Comparison of ENCODE assay signal across 9 cellular contexts in genomic region chr5:159330131-159330530, GRCh38. TPM values are rescaled to one million over a fixed set of nuclear protein-coding genes. Genes with fewer than 3 reads are reported as not detected.
A peak's percentile ranks its signal among the peaks of the same experiment; 100 is the strongest.
DNase-seq lines count a peak whose midpoint lies in the region; ATAC-seq, FAIRE-seq and TF ChIP-seq lines count a peak whose summit lies in the region.
"Had no signal": no experiment of that assay in that cellular context is flagged by ENCODE, and none has a peak within 500 bp of the region (broad histone marks: within the 10 kb centered on the region; RNA-seq: fewer than 3 reads in every experiment).

TSS of gene IL12B (minus strand) at chr5:159330487. CDS start at chr5:159326782, 3,705 bp downstream.

- H3K4me2 ChIP-seq in osteoblast (ENCODE audit: insufficient read depth, low read length) = peak within 1 kb of the TSS; percentile 88

- no peaks in the 10 kb centered on the region for H3K9me3 Mint-ChIP-seq in Caco-2 (ENCODE audit: unreplicated experiment)

- H3K4me3 ChIP-seq in Caco-2 (ENCODE audit: low read depth, low read length) (no peak within 1 kb of the TSS), NB4 (ENCODE audit: low read depth, low read length) (peak within 1 kb of the TSS; percentile 44), coronary artery (peak within 1 kb of the TSS; percentile 71), osteoblast (ENCODE audit: insufficient read depth, low read length) (peak within 1 kb of the TSS; percentile 74)

- POLR2A ChIA-PET in Caco-2 (lab: Charles Lee) = no interaction called here

- H3K27me3 ChIP-seq in Caco-2 (replicated peaks; ENCODE audit: control insufficient read depth, insufficient read depth, low read length) (no peaks in the 10 kb centered on the region), osteoblast (ENCODE audit: insufficient read depth, low read length) (no peaks in the 10 kb centered on the region)

- H3K9me3 ChIP-seq in Caco-2 (no peaks in the 10 kb centered on the region), osteoblast (ENCODE audit: low read depth, low read length) (no peaks in the 10 kb centered on the region)

- H3K79me2 ChIP-seq in osteoblast (ENCODE audit: insufficient read depth, low read length) = no peaks in the 10 kb centered on the region

- no peak for DNase-seq in Caco-2
- DNase-seq in NB4 (ENCODE audit: low read depth) = no peak
- no peak for DNase-seq in coronary artery (ENCODE audit: low spot score)
- peak; percentile 65 for DNase-seq in osteoblast (ENCODE audit: insufficient read length, low spot score, missing footprints)
- no peak for DNase-seq in cortex of kidney (lab: John Stamatoyannopoulos, UW)
- DNase-seq in frontal cortex (ENCODE audit: low spot score in 2 of 2) = no peak
- no peak for DNase-seq in islet precursor cell

- H3K4me1 ChIP-seq in Caco-2 = no peaks in the 10 kb centered on the region
- peaks cover 5% of the 10 kb centered on the region for H3K4me1 ChIP-seq in osteoblast (ENCODE audit: insufficient read depth, low read length)

- H3K27ac Mint-ChIP-seq in Caco-2 (ENCODE audit: unreplicated experiment) = no peak within 1 kb of the TSS

- H3K36me3 ChIP-seq in Caco-2 (ENCODE audit: control insufficient read depth, insufficient read depth, low read length) = no peaks in the 10 kb centered on the region
- H3K36me3 ChIP-seq in osteoblast (ENCODE audit: insufficient read depth, low read length) = no peaks in the 10 kb centered on the region

- H3K27me3 Mint-ChIP-seq in Caco-2 (ENCODE audit: insufficient read depth, unreplicated experiment) = peaks cover 11% of the 10 kb centered on the region

- ATAC-seq in GM19397 (IDR thresholded peaks at IDR 0.05; ENCODE audit: unreplicated experiment) = no peak

- intact Hi-C loops in Caco-2 (cut with micrococcal nuclease; ENCODE audit: unreplicated experiment) = loop anchor here (5.0 kb wide), 1 partner anchor 657 kb away; no protein-coding TSS in a partner anchor

- CTCF ChIA-PET in Caco-2 (lab: Charles Lee) = no interaction called here

- FAIRE-seq in frontal cortex (lab: Jason Lieb, UNC) = no peak

- BruUV-seq in Caco-2 (replicated peaks; lab: Mats Ljungman, UMichigan) = no TSS peak

- H3K4me3 Mint-ChIP-seq in Caco-2 (ENCODE audit: unreplicated experiment) = peak within 1 kb of the TSS; percentile 69

- H3K4me1 Mint-ChIP-seq in Caco-2 (ENCODE audit: low read depth, unreplicated experiment) = no peaks in the 10 kb centered on the region

- H3K36me3 Mint-ChIP-seq in Caco-2 (ENCODE audit: insufficient read depth, unreplicated experiment) = no peaks in the 10 kb centered on the region

- no peak for TF ChIP-seq CTCF in Caco-2 (IDR thresholded peaks at IDR 0.05; ENCODE audit: insufficient read depth in 1 of 2, low read depth in 1 of 2, low read length in 1 of 2, severe bottlenecking in 1 of 2, unreplicated experiment in 1 of 2)
- no peak for TF ChIP-seq CTCF in NB4 (IDR thresholded peaks at IDR 0.05; ENCODE audit: low read depth, low read length)
- no peak for TF ChIP-seq CTCF in coronary artery (IDR thresholded peaks at IDR 0.05)
- TF ChIP-seq CTCF in osteoblast (IDR thresholded peaks at IDR 0.05; ENCODE audit: extremely low read depth, low read depth, low read length) = no peak

- H2AFZ ChIP-seq in osteoblast (ENCODE audit: low read length) = no peak within 1 kb of the TSS

- H3K27ac ChIP-seq in coronary artery = no peak within 1 kb of the TSS
- H3K27ac ChIP-seq in osteoblast (ENCODE audit: low read depth, low read length) = no peak within 1 kb of the TSS

- H4K20me1 ChIP-seq in osteoblast (ENCODE audit: insufficient read depth, low read length) = no peaks in the 10 kb centered on the region

- no peak for TF ChIP-seq POLR2A in NB4 (IDR thresholded peaks at IDR 0.05; ENCODE audit: extremely low read depth, insufficient read length)

RNA-seq across cellular contexts. Expression of gene IL12B, which starts in this region (rescaled TPM):
- total RNA-seq in Caco-2 (2022) = not detected in 2 replicates
- total RNA-seq in osteoblast = not detected in 2 replicates
- not detected for total RNA-seq in frontal cortex
- total RNA-seq: subcutaneous adipose tissue had no signal

Comparison
In these comparisons a context has a peak if more than half of its experiments do, and no peak if none do; other contexts are left out.
1. Peak in DNase-seq, H3K4me3 ChIP-seq and H3K4me2 ChIP-seq in osteoblast; RNA of the gene not detected or under 1 TPM.